ENCODE assay signal across 18 cellular contexts in genomic region chr1:58406296-58407071, GRCh38.
"Had no signal": no experiment of that assay in that cellular context is flagged by ENCODE, and none has a peak within 500 bp of the region (broad histone marks: within the 10 kb centered on the region; RNA-seq: fewer than 3 reads in every experiment).

No MANE protein-coding gene starts in this region.

- H3K4me1 ChIP-seq: foreskin keratinocyte had no signal

- H3K4me1 Mint-ChIP-seq: endodermal cell; naive thymus-derived CD4-positive, alpha-beta T cell had no signal

- H3K27ac ChIP-seq: foreskin keratinocyte, hepatocyte, sigmoid colon, skin epidermis had no signal

- H3K4me3 ChIP-seq: hepatocyte, lung, sigmoid colon, skin epidermis had no signal

- H3K4me3 Mint-ChIP-seq: dendritic cell treated with granulocyte-macrophage colony-stimulating factor and Interleukin-4, amounts not matched to agents 40 ng/mL and 50 ng/mL, for 4 days; endodermal cell; naive thymus-derived CD4-positive, alpha-beta T cell; nephron progenitor cell had no signal

- H3K36me3 ChIP-seq: sigmoid colon had no signal

- H3K27ac Mint-ChIP-seq: dendritic cell treated with granulocyte-macrophage colony-stimulating factor and Interleukin-4, amounts not matched to agents 40 ng/mL and 50 ng/mL, for 4 days; endodermal cell; naive thymus-derived CD4-positive, alpha-beta T cell; nephron progenitor cell had no signal

- H3K27me3 ChIP-seq: sigmoid colon had no signal

- H2AFZ ChIP-seq: hepatocyte had no signal

- H3K9me3 Mint-ChIP-seq: dendritic cell treated with granulocyte-macrophage colony-stimulating factor and Interleukin-4, amounts not matched to agents 40 ng/mL and 50 ng/mL, for 4 days; endodermal cell; naive thymus-derived CD4-positive, alpha-beta T cell; nephron progenitor cell had no signal

- H3K79me2 ChIP-seq: hepatocyte had no signal

- H3K4me2 ChIP-seq: hepatocyte had no signal

- DNase-seq: endodermal cell; erythroblast; foreskin keratinocyte; head of caudate nucleus; left colon; left ventricle myocardium superior; mesenchymal stem cell; naive thymus-derived CD4-positive, alpha-beta T cell; nephron progenitor cell; posterior cingulate gyrus; sigmoid colon; stimulated activated CD4-positive, alpha-beta T cell treated with anti-CD3 and anti-CD28 coated beads, Interleukin-12 subunit alpha, Interleukin-12 subunit beta, amount 100 ng/mL, for 4 hours; stimulated activated naive CD4-positive, alpha-beta T cell treated with Interleukin-2 at 50 U/mL for 16 hours; trophoblast cell had no signal

- H3K9me3 ChIP-seq: sigmoid colon had no signal
